ENCODE assay signal across 8 cellular contexts in the genomic region with DNA sequence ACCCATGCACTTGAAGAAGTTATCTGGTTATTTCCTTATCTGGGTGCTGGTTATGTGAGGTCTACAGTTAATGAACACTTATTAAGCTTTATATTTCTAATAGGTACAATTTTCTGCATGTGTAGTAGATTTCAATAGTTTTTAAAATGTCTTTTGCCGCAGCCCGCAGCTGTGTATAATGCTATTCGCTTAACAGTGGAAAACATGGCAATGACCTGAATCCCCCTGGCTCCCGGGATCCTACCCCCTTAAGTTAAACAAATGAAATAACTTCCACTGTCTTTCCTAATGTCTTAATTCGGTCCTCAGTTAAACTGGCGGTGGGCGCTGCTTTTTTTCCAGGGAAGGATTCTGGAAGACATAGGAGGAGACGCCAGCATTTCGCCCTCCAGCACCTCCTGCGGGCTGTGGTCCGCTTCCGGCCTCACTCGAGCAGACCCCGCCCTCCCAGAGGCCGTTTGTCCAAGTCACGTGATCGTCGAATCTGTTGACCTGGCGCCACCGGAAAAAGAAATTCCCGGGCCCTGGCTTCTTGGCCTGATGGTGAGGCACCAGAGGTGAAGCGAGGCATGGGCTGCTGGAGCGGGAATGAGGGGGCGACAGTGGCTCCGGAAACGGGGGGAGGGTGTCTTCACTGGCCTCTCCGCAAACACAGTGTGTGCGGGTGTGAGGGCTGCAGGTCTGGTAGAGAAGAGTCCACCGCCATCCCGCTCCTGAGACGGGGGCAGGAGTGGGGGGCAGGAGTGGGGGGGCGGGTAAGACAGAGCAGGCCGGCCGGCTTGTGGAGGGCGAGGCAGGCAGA. TPM values are rescaled to one million over a fixed set of nuclear protein-coding genes. Genes with fewer than 3 reads are reported as not detected.
DNase-seq lines count a peak whose midpoint lies in the region; ATAC-seq and TF ChIP-seq lines count a peak whose summit lies in the region.

No MANE protein-coding gene starts in this region.

- peak overlapping the region; percentile 60 for H3K27ac ChIP-seq in 22Rv1

- ATAC-seq in HG03159 (IDR thresholded peaks at IDR 0.05; ENCODE audit: unreplicated experiment) (peak; percentile 70), left lobe of liver (peak; percentile 99)

- peak; percentile 49 for TF ChIP-seq CTCF in 22Rv1 (IDR thresholded peaks at IDR 0.05)

- peaks cover 16% of the 10 kb centered on the region for H3K4me1 Mint-ChIP-seq in activated CD4-positive, alpha-beta T cell treated with anti-CD3 and anti-CD28 coated beads, Interleukin-2, amount 10 ng/mL, durations not matched to agents 24 days and 14 days
- H3K4me1 Mint-ChIP-seq in dendritic cell treated with granulocyte-macrophage colony-stimulating factor and Interleukin-4, amounts not matched to agents 40 ng/mL and 50 ng/mL, for 4 days (ENCODE audit: low read depth), result peaks cover 29% of the 10 kb centered on the region

- TF ChIP-seq POLR2A in GM15510 (IDR thresholded peaks at IDR 0.05; ENCODE audit: borderline replicate concordance, extremely low read depth, insufficient read length), result peak; percentile 57

- peak overlapping the region; percentile 95 for H3K4me3 Mint-ChIP-seq in activated CD4-positive, alpha-beta T cell treated with anti-CD3 and anti-CD28 coated beads, Interleukin-2, amount 10 ng/mL, durations not matched to agents 24 days and 14 days
- peak overlapping the region; percentile 95 for H3K4me3 Mint-ChIP-seq in dendritic cell treated with granulocyte-macrophage colony-stimulating factor and Interleukin-4, amounts not matched to agents 40 ng/mL and 50 ng/mL, for 4 days

- DNase-seq in NCI-H446 treated with DMSO at 0.1 percent for 48 hours (lab: John Stamatoyannopoulos, UW) (peak; percentile 79), left lobe of liver (ENCODE audit: low spot score) (peak; percentile 91)
- peak; percentile 91 for DNase-seq in activated CD4-positive, alpha-beta T cell treated with anti-CD3 and anti-CD28 coated beads, Interleukin-2, amount 10 ng/mL, durations not matched to agents 24 days and 14 days
- peak; percentile 58 to 59 for DNase-seq in stimulated activated CD4-positive, alpha-beta T cell treated with anti-CD3 and anti-CD28 coated beads, Interleukin-2, amount 100 ng/mL, for 48 hours

- peak overlapping the region; percentile 94 for H3K27ac Mint-ChIP-seq in activated CD4-positive, alpha-beta T cell treated with anti-CD3 and anti-CD28 coated beads, Interleukin-2, amount 10 ng/mL, durations not matched to agents 24 days and 14 days
- H3K27ac Mint-ChIP-seq in dendritic cell treated with granulocyte-macrophage colony-stimulating factor and Interleukin-4, amounts not matched to agents 40 ng/mL and 50 ng/mL, for 4 days, result peak overlapping the region; percentile 99

- H3K9me3 Mint-ChIP-seq in activated CD4-positive, alpha-beta T cell treated with anti-CD3 and anti-CD28 coated beads, Interleukin-2, amount 10 ng/mL, durations not matched to agents 24 days and 14 days, result no peaks in the 10 kb centered on the region
- H3K9me3 Mint-ChIP-seq in dendritic cell treated with granulocyte-macrophage colony-stimulating factor and Interleukin-4, amounts not matched to agents 40 ng/mL and 50 ng/mL, for 4 days, result no peaks in the 10 kb centered on the region

- H3K36me3 Mint-ChIP-seq in activated CD4-positive, alpha-beta T cell treated with anti-CD3 and anti-CD28 coated beads, Interleukin-2, amount 10 ng/mL, durations not matched to agents 24 days and 14 days (ENCODE audit: low read depth), result no peaks in the 10 kb centered on the region
- H3K36me3 Mint-ChIP-seq in dendritic cell treated with granulocyte-macrophage colony-stimulating factor and Interleukin-4, amounts not matched to agents 40 ng/mL and 50 ng/mL, for 4 days (ENCODE audit: low read depth), result peaks cover 6% of the 10 kb centered on the region

- peaks cover 2% of the 10 kb centered on the region for H3K27me3 Mint-ChIP-seq in activated CD4-positive, alpha-beta T cell treated with anti-CD3 and anti-CD28 coated beads, Interleukin-2, amount 10 ng/mL, durations not matched to agents 24 days and 14 days
- H3K27me3 Mint-ChIP-seq in dendritic cell treated with granulocyte-macrophage colony-stimulating factor and Interleukin-4, amounts not matched to agents 40 ng/mL and 50 ng/mL, for 4 days, result no peaks in the 10 kb centered on the region

- intact Hi-C loops in activated CD4-positive, alpha-beta T cell treated with anti-CD3 and anti-CD28 coated beads, Interleukin-2, amount 10 ng/mL, durations not matched to agents 24 days and 14 days (cut with micrococcal nuclease), result no loop called here
- intact Hi-C loops in dendritic cell treated with granulocyte-macrophage colony-stimulating factor and Interleukin-4, amounts not matched to agents 40 ng/mL and 50 ng/mL, for 4 days (cut with micrococcal nuclease), result no loop called here

RNA-seq across cellular contexts. Expression of a gene that starts 45.6 kb away (rescaled TPM):
- total RNA-seq in activated CD4-positive, alpha-beta T cell treated with anti-CD3 and anti-CD28 coated beads, Interleukin-2, amount 10 ng/mL, durations not matched to agents 24 days and 14 days, result not detected in 2 replicates
- 0.23 TPM for total RNA-seq in left lobe of liver

Comparison
In these comparisons a context has a peak if more than half of its experiments do, and no peak if none do; other contexts are left out.
1. Peak in every context shown above with its lines: DNase-seq, ATAC-seq and H3K27ac ChIP-seq.